ENCODE assay signal across 8 cellular contexts in genomic region chr22:22770280-22770871, GRCh38.
DNase-seq lines count a peak whose midpoint lies in the region; ATAC-seq and TF ChIP-seq lines count a peak whose summit lies in the region.

No MANE protein-coding gene starts in this region.

- no peak for ATAC-seq in gastrocnemius medialis
- ATAC-seq in GM18873 (IDR thresholded peaks at IDR 0.05; ENCODE audit: low FRiP score, unreplicated experiment) = no peak
- no peak for ATAC-seq in GM21381 (IDR thresholded peaks at IDR 0.05; ENCODE audit: unreplicated experiment)

- no peak for TF ChIP-seq POLR2A in gastrocnemius medialis (IDR thresholded peaks at IDR 0.05)

- peaks cover 0 to 7% (median 3%) of the 10 kb centered on the region in 3 donors for H3K27me3 ChIP-seq in gastrocnemius medialis

- peak in 3 of 5 experiments; percentile 13 to 57 (median 35) for TF ChIP-seq CTCF in gastrocnemius medialis (IDR thresholded peaks at IDR 0.05 in 4 of 5, conservative IDR thresholded peaks at IDR 0.05 in 1 of 5)

- DNase-seq in 8988T = peak; percentile 24
- DNase-seq in GM03348 (ENCODE audit: low spot score) = peak; percentile 61
- peak; percentile 36 for DNase-seq in NCI-H774 (lab: John Stamatoyannopoulos, UW)
- DNase-seq in activated T-helper 1 cell treated with Interleukin-2 at 50 U/mL for 16 hours (ENCODE audit: low read depth) = peak; percentile 25
- peak; percentile 7 for DNase-seq in foreskin melanocyte
- no peak for DNase-seq in gastrocnemius medialis

- no peak overlapping the region for H3K27ac ChIP-seq in gastrocnemius medialis

- no peak overlapping the region for H3K4me3 ChIP-seq in gastrocnemius medialis

- no peaks in the 10 kb centered on the region for H3K9me3 ChIP-seq in gastrocnemius medialis

- in situ Hi-C loops in gastrocnemius medialis (cut with MboI; ENCODE audit: low sequenced_read_pairs in 4 of 4) = no loop called here

- H3K4me1 ChIP-seq in gastrocnemius medialis = no peaks in the 10 kb centered on the region

- intact Hi-C loops in gastrocnemius medialis (cut with DNase I; ENCODE audit: low total_unique reads) = no loop called here

- H3K36me3 ChIP-seq in gastrocnemius medialis = no peaks in the 10 kb centered on the region

Comparison
In these comparisons a context has a peak if more than half of its experiments do, and no peak if none do; other contexts are left out.
1. DNase-seq: peak in 8988T (single experiment), GM03348 (single experiment), NCI-H774 (single experiment), activated T-helper 1 cell treated with Interleukin-2 at 50 U/mL for 16 hours (single experiment) and foreskin melanocyte (single experiment); none in gastrocnemius medialis (0 of 2).